ENCODE assay signal across 22 cellular contexts in the genomic region with DNA sequence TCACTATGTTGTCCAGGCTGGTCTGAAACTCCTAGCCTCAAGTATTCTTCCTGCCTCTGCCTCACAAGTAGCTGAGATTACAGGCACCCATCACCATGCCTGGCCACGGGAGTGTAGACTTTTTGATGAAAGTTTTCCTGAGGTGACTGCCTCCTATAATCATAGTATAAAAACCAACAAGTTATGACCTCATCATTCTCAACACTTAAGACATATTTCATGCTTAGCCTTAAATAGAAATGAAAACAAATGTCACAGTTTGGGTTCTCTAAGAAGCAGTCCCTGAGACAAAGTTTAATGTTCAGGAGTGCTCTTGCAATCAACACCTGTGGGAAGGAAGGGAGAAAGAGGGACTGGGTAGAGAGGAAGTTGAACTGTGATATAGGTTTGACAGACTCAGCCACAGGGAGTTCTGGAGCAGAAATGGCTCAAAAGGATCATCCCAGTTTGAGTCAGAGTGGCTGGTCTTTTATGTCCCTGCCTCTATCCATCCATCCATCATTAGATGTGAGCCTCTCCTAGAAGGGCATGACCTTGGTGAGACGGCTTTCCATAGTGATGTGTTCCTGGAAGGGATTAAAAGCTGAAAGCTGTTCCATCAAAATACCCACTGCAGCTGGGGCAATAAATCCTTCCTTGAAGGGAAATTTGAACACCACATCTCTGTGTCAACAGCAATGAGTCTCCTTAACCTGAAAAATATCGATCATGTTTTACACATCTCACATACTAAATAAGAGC.
"Had no signal": no experiment of that assay in that cellular context is flagged by ENCODE, and none has a peak within 500 bp of the region (broad histone marks: within the 10 kb centered on the region; RNA-seq: fewer than 3 reads in every experiment).

No MANE protein-coding gene starts in this region.

- H3K4me2 ChIP-seq: smooth muscle cell had no signal

- ATAC-seq: esophagus mucosa; heart right ventricle; left lobe of liver; naive thymus-derived CD8-positive, alpha-beta T cell had no signal

- DNase-seq: cortex of kidney; dorsolateral prefrontal cortex; effector CD8-positive, alpha-beta T cell; heart right ventricle; hypothalamus; kidney glomerular epithelial cell; mammary epithelial cell; naive thymus-derived CD8-positive, alpha-beta T cell; nucleus accumbens; ovary; stimulated activated CD4-positive, alpha-beta T cell treated with anti-CD3 and anti-CD28 coated beads, Interleukin-2, amount 100 ng/mL, for 48 hours; stimulated activated naive CD4-positive, alpha-beta T cell treated with Interleukin-2 at 50 U/mL for 16 hours; thyroid gland; uterus had no signal

- H3K36me3 ChIP-seq: heart right ventricle, ovary, right atrium auricular region, suprapubic skin, thyroid gland, uterus had no signal

- FAIRE-seq: endometrium, frontal cortex, islet of Langerhans had no signal

- H3K9me3 ChIP-seq: ovary, suprapubic skin, thyroid gland, uterus had no signal

- H3K27me3 ChIP-seq: dorsolateral prefrontal cortex, heart right ventricle, ovary, right atrium auricular region, suprapubic skin, thyroid gland, uterus had no signal

- H3K27ac ChIP-seq: dorsolateral prefrontal cortex, heart right ventricle, ovary, right atrium auricular region, suprapubic skin, thyroid gland, uterus had no signal

- H3K4me1 ChIP-seq: heart right ventricle, right atrium auricular region, suprapubic skin, thyroid gland, uterus had no signal

- H3K4me3 ChIP-seq: dorsolateral prefrontal cortex, heart right ventricle, ovary, right atrium auricular region, smooth muscle cell, suprapubic skin, thyroid gland, uterus had no signal
